12 cellular contexts compared by ENCODE assay signal in the genomic region with DNA sequence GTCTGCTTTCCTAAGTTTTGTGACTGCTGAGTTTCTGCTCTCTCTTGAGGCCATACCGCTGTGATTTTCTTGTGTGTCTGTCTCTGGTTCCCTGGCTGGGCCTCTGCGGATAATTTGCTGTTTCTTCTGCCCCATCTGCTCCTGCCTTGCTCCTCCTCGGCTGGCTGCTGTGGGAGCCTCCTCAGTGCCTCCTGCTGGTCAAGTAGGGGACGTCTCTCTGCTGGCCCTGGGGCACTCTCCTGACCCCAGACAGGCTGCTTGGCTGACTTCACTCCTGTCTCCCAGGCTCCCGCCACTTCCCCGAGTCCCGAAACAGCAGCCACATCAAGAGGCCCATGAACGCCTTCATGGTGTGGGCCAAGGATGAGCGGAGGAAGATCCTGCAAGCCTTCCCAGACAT. TPM values are rescaled to one million over a fixed set of nuclear protein-coding genes. Genes with fewer than 3 reads are reported as not detected.
DNase-seq lines count a peak whose midpoint lies in the region; ATAC-seq and TF ChIP-seq lines count a peak whose summit lies in the region.
"Had no signal": no experiment of that assay in that cellular context is flagged by ENCODE, and none has a peak within 500 bp of the region (broad histone marks: within the 10 kb centered on the region; RNA-seq: fewer than 3 reads in every experiment).

No MANE protein-coding gene starts in this region.

- no peak for ATAC-seq in gastroesophageal sphincter
- no peak for ATAC-seq in GM18498 (IDR thresholded peaks at IDR 0.05; ENCODE audit: unreplicated experiment)

- H3K9me2 ChIP-seq in SK-N-SH, result no peaks in the 10 kb centered on the region

- no peak overlapping the region for H3K4me3 ChIP-seq in cardiac muscle cell
- no peak overlapping the region for H3K4me3 ChIP-seq in right atrium auricular region
- no peak overlapping the region for H3K4me3 ChIP-seq in SK-N-SH (ENCODE audit: low read depth in 2 of 2, low read length in 1 of 2)
- no peak overlapping the region for H3K4me3 ChIP-seq in tibial artery
- no peak overlapping the region for H3K4me3 ChIP-seq in gastroesophageal sphincter

- H2AFZ ChIP-seq in SK-N-SH (ENCODE audit: low read depth), result no peak overlapping the region

- peaks cover 11% of the 10 kb centered on the region for H3K4me1 ChIP-seq in cardiac muscle cell (ENCODE audit: low read depth)
- H3K4me1 ChIP-seq in right atrium auricular region, result peaks cover 0 to 16% of the 10 kb centered on the region in 2 donors
- peaks cover 6 to 24% of the 10 kb centered on the region in 2 experiments; a peak in 3 of 4 replicates for H3K4me1 ChIP-seq in SK-N-SH (ENCODE audit: control insufficient read depth in 1 of 2, insufficient read depth in 2 of 2, low read depth in 1 of 2, low read length in 1 of 2)
- H3K4me1 ChIP-seq in tibial artery, result peaks cover 0 to 29% (median 15%) of the 10 kb centered on the region in 4 donors
- H3K4me1 ChIP-seq in gastroesophageal sphincter, result peaks cover 0 to 24% (median 8%) of the 10 kb centered on the region in 3 donors

- no peak overlapping the region for H3K27ac Mint-ChIP-seq in glutamatergic neuron (ENCODE audit: unreplicated experiment)
- H3K27ac Mint-ChIP-seq: CD4-positive, CD25-positive, alpha-beta regulatory T cell; memory B cell had no signal

- TF ChIP-seq EP300 in SK-N-SH (IDR thresholded peaks at IDR 0.05; ENCODE audit: borderline replicate concordance in 1 of 2, low read depth in 1 of 2, low read length in 1 of 2), result no peak
- TF ChIP-seq EP300 in gastroesophageal sphincter (IDR thresholded peaks at IDR 0.05), result no peak

- H4K20me1 ChIP-seq in SK-N-SH (ENCODE audit: insufficient read depth), result no peaks in the 10 kb centered on the region

- H3K9me3 ChIP-seq in cardiac muscle cell (ENCODE audit: low read depth), result no peaks in the 10 kb centered on the region
- no peaks in the 10 kb centered on the region for H3K9me3 ChIP-seq in right atrium auricular region
- H3K9me3 ChIP-seq in SK-N-SH, result no peaks in the 10 kb centered on the region
- no peaks in the 10 kb centered on the region for H3K9me3 ChIP-seq in tibial artery
- H3K9me3 ChIP-seq in gastroesophageal sphincter, result no peaks in the 10 kb centered on the region

- H3K79me2 ChIP-seq in SK-N-SH (ENCODE audit: insufficient read depth), result no peaks in the 10 kb centered on the region

- H3K9me3 Mint-ChIP-seq in glutamatergic neuron (ENCODE audit: unreplicated experiment), result peaks cover 3% of the 10 kb centered on the region
- H3K9me3 Mint-ChIP-seq: CD4-positive, CD25-positive, alpha-beta regulatory T cell; central memory CD8-positive, alpha-beta T cell; memory B cell had no signal

- POLR2A ChIA-PET in SK-N-SH (lab: Yijun Ruan, JAX), result no interaction called here

- CTCF ChIA-PET in SK-N-SH (lab: Yijun Ruan, JAX), result interaction anchor here (14.7 kb wide), 1 partner anchor 258 kb away, joined by 421 read pairs; the partner anchor contains the start of gene SNRPE

- H3K27ac ChIP-seq in cardiac muscle cell, result no peak overlapping the region
- H3K27ac ChIP-seq in right atrium auricular region, result no peak overlapping the region
- no peak overlapping the region for H3K27ac ChIP-seq in SK-N-SH (ENCODE audit: low read depth in 2 of 2, low read length in 1 of 2)
- peak overlapping the region in 1 of 2 donors; percentile 11 for H3K27ac ChIP-seq in tibial artery
- no peak overlapping the region for H3K27ac ChIP-seq in gastroesophageal sphincter
- H3K27ac ChIP-seq: HL-60 had no signal

- peak in 1 of 2 donors; percentile 23 for DNase-seq in cardiac muscle cell (ENCODE audit: low read depth in 1 of 2, low spot score in 1 of 2)
- no peak for DNase-seq in right atrium auricular region (ENCODE audit: low spot score)
- peak; percentile 57 for DNase-seq in SK-N-SH
- peak; percentile 43 for DNase-seq in glutamatergic neuron
- no peak for DNase-seq in tibial artery
- no peak for DNase-seq in SHP77 treated with DMSO at 0.1 percent for 48 hours (lab: John Stamatoyannopoulos, UW)
- DNase-seq: CD4-positive, CD25-positive, alpha-beta regulatory T cell had no signal

- no peaks in the 10 kb centered on the region for H3K36me3 Mint-ChIP-seq in glutamatergic neuron (ENCODE audit: unreplicated experiment)
- H3K36me3 Mint-ChIP-seq: CD4-positive, CD25-positive, alpha-beta regulatory T cell; memory B cell had no signal

- H3K27me3 Mint-ChIP-seq in glutamatergic neuron (ENCODE audit: unreplicated experiment), result peaks cover 5% of the 10 kb centered on the region
- H3K27me3 Mint-ChIP-seq: central memory CD8-positive, alpha-beta T cell had no signal

- H3K36me3 ChIP-seq in cardiac muscle cell (peaks cover 17% of the 10 kb centered on the region), right atrium auricular region (peaks cover 55% of the 10 kb centered on the region), SK-N-SH (replicated peaks in 1 of 2; ENCODE audit: control insufficient read depth in 1 of 2, insufficient read depth in 2 of 2, low read length in 1 of 2) (no peaks in the 10 kb centered on the region), tibial artery (peaks cover 71 to 84% (median 82%) of the 10 kb centered on the region in 3 donors), gastroesophageal sphincter (peaks cover 0 to 77% of the 10 kb centered on the region in 2 donors)

- peaks cover 3% of the 10 kb centered on the region for H3K4me1 Mint-ChIP-seq in glutamatergic neuron (ENCODE audit: low read depth, unreplicated experiment)
- H3K4me1 Mint-ChIP-seq: central memory CD8-positive, alpha-beta T cell had no signal

- peak; percentile 39 for TF ChIP-seq CTCF in cardiac muscle cell (IDR thresholded peaks at IDR 0.05; ENCODE audit: low read depth, low read length)
- TF ChIP-seq CTCF in right atrium auricular region (IDR thresholded peaks at IDR 0.05), result peak in 1 of 2 donors; percentile 25
- peak; percentile 48 for TF ChIP-seq CTCF in SK-N-SH (IDR thresholded peaks at IDR 0.05)
- peak; percentile 35 for TF ChIP-seq CTCF in glutamatergic neuron (IDR thresholded peaks at IDR 0.05; ENCODE audit: partially characterized antibody, unreplicated experiment)
- peak; percentile 15 to 26 for TF ChIP-seq CTCF in tibial artery (IDR thresholded peaks at IDR 0.05)
- no peak for TF ChIP-seq CTCF in gastroesophageal sphincter (IDR thresholded peaks at IDR 0.05)

- no peaks in the 10 kb centered on the region for H3K27me3 ChIP-seq in cardiac muscle cell
- H3K27me3 ChIP-seq in right atrium auricular region, result no peaks in the 10 kb centered on the region
- no peaks in the 10 kb centered on the region for H3K27me3 ChIP-seq in SK-N-SH (ENCODE audit: insufficient read depth)
- no peaks in the 10 kb centered on the region for H3K27me3 ChIP-seq in tibial artery
- H3K27me3 ChIP-seq in gastroesophageal sphincter, result no peaks in the 10 kb centered on the region

- TF ChIP-seq POLR2A in gastroesophageal sphincter (IDR thresholded peaks at IDR 0.05), result no peak

- H3K4me3 Mint-ChIP-seq in glutamatergic neuron (ENCODE audit: unreplicated experiment), result no peak overlapping the region
- H3K4me3 Mint-ChIP-seq: CD4-positive, CD25-positive, alpha-beta regulatory T cell; central memory CD8-positive, alpha-beta T cell; memory B cell had no signal

- intact Hi-C loops in tibial artery (cut with DNase I; ENCODE audit: low total_unique reads), result no loop called here

- no peak overlapping the region for H3K4me2 ChIP-seq in SK-N-SH

- H3F3A ChIP-seq in SK-N-SH (replicated peaks; ENCODE audit: insufficient read depth), result peaks cover 4% of the 10 kb centered on the region

- no peak overlapping the region for H3K9ac ChIP-seq in SK-N-SH

- 88% methylated on average over 9 of the region's 9 CpGs for WGBS in SK-N-SH (ENCODE audit: low lambda C conversion rate)
- WGBS in gastroesophageal sphincter (ENCODE audit: low coverage in 1 of 2), 2 donors, result no CpG with 5 or more reads among the region's 9 CpGs

- TF ChIP-seq RAD21 in SK-N-SH (IDR thresholded peaks at IDR 0.05; ENCODE audit: low read length), result peak; percentile 23

TF ChIP-seq in SK-N-SH, 30 proteins besides CTCF, POLR2A, EP300 and RAD21 (continues in another document):
- TF ChIP-seq MEF2A (IDR thresholded peaks at IDR 0.05; ENCODE audit: borderline replicate concordance, low read depth) (no peak), RFX5 (IDR thresholded peaks at IDR 0.05; ENCODE audit: low read length) (no peak), YY1 (IDR thresholded peaks at IDR 0.05; ENCODE audit: low read depth) (no peak), SMC3 (IDR thresholded peaks at IDR 0.05; ENCODE audit: low read depth, low read length) (peak; percentile 22; the same call in 1 of the 2 replicates), RCOR1 (IDR thresholded peaks at IDR 0.05; ENCODE audit: low read length) (no peak)

RNA-seq across cellular contexts. Expression of gene ETNK2, which starts 28.5 kb away (rescaled TPM):
- total RNA-seq in cardiac muscle cell (24.7 and 30.4 TPM in 2 replicates), right atrium auricular region (10 to 100 TPM in 1 of 2 donors, 1 to 10 TPM in 1; 5.6 to 17.5 TPM), glutamatergic neuron (ENCODE audit: unreplicated experiment) (5.0 TPM), gastroesophageal sphincter (10 to 100 TPM in 2 of 4 donors, 1 to 10 TPM in 2; 6.1 to 21.1 (median 9.5) TPM)
- polyA plus RNA-seq in cardiac muscle cell (18.0 and 29.9 TPM in 2 replicates), SK-N-SH (2012; rRNA removed) (16.1 and 20.1 TPM in 2 replicates)
- 16.7 and 18.3 TPM in 2 replicates for polyA plus RNA-seq in SK-N-SH (2012; cell fraction: cytosol; rRNA removed)
- polyA plus RNA-seq in SK-N-SH (2012; cell fraction: nucleus; rRNA removed), result 8.4 and 10.6 TPM in 2 replicates

RNA-seq across cellular contexts. Expression of gene REN, which starts 42.8 kb away (rescaled TPM):
- total RNA-seq in cardiac muscle cell, result 0.39 TPM in 1 of 2 replicates, not detected in the other
- polyA plus RNA-seq in cardiac muscle cell, result 3.5 TPM in 1 of 2 replicates, not detected in the other
- total RNA-seq in right atrium auricular region, result under 1 TPM in 1 of 2 donors, not detected in 1; 0.83 TPM
- polyA plus RNA-seq in SK-N-SH (2012; rRNA removed), result not detected in 2 replicates
- polyA plus RNA-seq in SK-N-SH (2012; cell fraction: cytosol; rRNA removed), result not detected in 2 replicates
- polyA plus RNA-seq in SK-N-SH (2012; cell fraction: nucleus; rRNA removed), result 0.05 TPM in 1 of 2 replicates, not detected in the other
- not detected for total RNA-seq in glutamatergic neuron (ENCODE audit: unreplicated experiment)
- total RNA-seq in gastroesophageal sphincter, result not detected
- total RNA-seq: CD4-positive, CD25-positive, alpha-beta regulatory T cell had no signal
- polyA plus RNA-seq: CD4-positive, CD25-positive, alpha-beta regulatory T cell had no signal

RNA-seq across cellular contexts. Expression of gene SOX13, which starts 50.5 kb away (rescaled TPM):
- total RNA-seq in cardiac muscle cell (33.8 and 39.7 TPM in 2 replicates), right atrium auricular region (1 to 10 TPM; 7.9 to 8.6 TPM), glutamatergic neuron (ENCODE audit: unreplicated experiment) (2.2 TPM), gastroesophageal sphincter (10 to 100 TPM; 15.3 to 20.4 (median 17.3) TPM)
- polyA plus RNA-seq in cardiac muscle cell (34.8 and 45.2 TPM in 2 replicates), SK-N-SH (2012; rRNA removed) (7.2 and 10.6 TPM in 2 replicates)
- 4.4 and 6.1 TPM in 2 replicates for polyA plus RNA-seq in SK-N-SH (2012; cell fraction: cytosol; rRNA removed)
- polyA plus RNA-seq in SK-N-SH (2012; cell fraction: nucleus; rRNA removed), result 21.8 and 23.2 TPM in 2 replicates
- polyA plus RNA-seq: CD4-positive, CD25-positive, alpha-beta regulatory T cell had no signal

Comparison
In these comparisons a context has a peak if more than half of its experiments do, and no peak if none do; other contexts are left out.
1. DNase-seq: peak in SK-N-SH (single experiment) and glutamatergic neuron (single experiment); none in right atrium auricular region (single experiment), tibial artery (0 of 2) and SHP77 treated with DMSO at 0.1 percent for 48 hours (single experiment).
2. CTCF ChIP-seq: peak in cardiac muscle cell (single experiment), SK-N-SH (single experiment), glutamatergic neuron (single experiment) and tibial artery (2 of 2); none in gastroesophageal sphincter (0 of 4).